In the genomic region with DNA sequence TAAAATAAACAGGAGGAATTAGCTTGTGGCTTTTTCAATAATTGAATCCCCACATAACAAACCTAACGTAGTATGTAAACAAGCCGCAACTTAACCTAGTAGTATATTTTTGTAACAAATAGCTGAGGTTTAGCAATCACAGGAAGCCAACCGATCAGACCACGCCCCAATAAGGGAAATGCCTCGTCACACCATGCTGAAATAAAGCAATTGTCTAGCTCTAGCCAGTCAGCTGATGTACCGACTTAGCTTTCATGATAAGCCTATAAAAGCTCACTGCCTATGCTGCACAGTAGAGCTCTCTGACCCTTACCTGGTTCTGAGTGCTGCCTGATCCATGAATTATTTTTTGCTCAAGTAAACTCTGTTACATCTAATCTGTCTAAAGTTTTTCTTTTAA, we compare ENCODE assay signal across 17 cellular contexts.
"Had no signal": no experiment of that assay in that cellular context is flagged by ENCODE, and none has a peak within 500 bp of the region (broad histone marks: within the 10 kb centered on the region; RNA-seq: fewer than 3 reads in every experiment).

No MANE protein-coding gene starts in this region.

- H3K27ac ChIP-seq: body of pancreas, gastrocnemius medialis, heart left ventricle, left ventricle myocardium inferior, prostate gland, right atrium auricular region, transverse colon, uterus had no signal

- H3K27me3 ChIP-seq: body of pancreas, gastrocnemius medialis, heart left ventricle, right atrium auricular region, transverse colon, uterus had no signal

- H3K27ac Mint-ChIP-seq: activated T-helper 1 cell treated with anti-CD3 and anti-CD28 coated beads, Interleukin-12 subunit alpha, Interleukin-12 subunit beta, Interleukin-2, Interleukin-4 antibody, amounts not matched to agents 30 ng/mL and 10 ng/mL and 1 ng/mL, durations not matched to agents 14 hours and 24 hours and 36 hours had no signal

- H3K36me3 ChIP-seq: gastrocnemius medialis, heart left ventricle, left ventricle myocardium inferior, prostate gland, right atrium auricular region, transverse colon, uterus had no signal

- ATAC-seq: body of pancreas; gastrocnemius medialis; heart left ventricle; stimulated activated naive CD8-positive, alpha-beta T cell treated with anti-CD3 and anti-CD28 coated beads, Interleukin-15, Interleukin-2, amounts not matched to agents 100 U/mL and 50 U/mL, for 24 hours had no signal

- H3K4me3 ChIP-seq: body of pancreas, gastrocnemius medialis, heart left ventricle, left ventricle myocardium inferior, prostate gland, right atrium auricular region, transverse colon, uterus had no signal

- DNase-seq: activated CD4-positive, alpha-beta T cell treated with anti-CD3 and anti-CD28 coated beads, Interleukin-2, amount 50 U/mL, for 4 hours; activated naive CD4-positive, alpha-beta T cell treated with Interleukin-2 at 50 U/mL for 16 hours; body of pancreas; erythroblast; gastrocnemius medialis; heart left ventricle; kidney glomerular epithelial cell; left ventricle myocardium inferior; mammary epithelial cell; stimulated activated CD4-positive, alpha-beta T cell treated with anti-CD3 and anti-CD28 coated beads, Interleukin-2, amount 100 ng/mL, for 24 hours; stimulated activated naive CD8-positive, alpha-beta T cell treated with anti-CD3 and anti-CD28 coated beads, Interleukin-15, Interleukin-2, amounts not matched to agents 100 U/mL and 50 U/mL, for 24 hours; substantia nigra; transverse colon; uterus had no signal

- H3K4me3 Mint-ChIP-seq: activated T-helper 1 cell treated with anti-CD3 and anti-CD28 coated beads, Interleukin-12 subunit alpha, Interleukin-12 subunit beta, Interleukin-2, Interleukin-4 antibody, amounts not matched to agents 30 ng/mL and 10 ng/mL and 1 ng/mL, durations not matched to agents 14 hours and 24 hours and 36 hours had no signal

- H3K4me1 ChIP-seq: body of pancreas, heart left ventricle, left ventricle myocardium inferior, prostate gland, right atrium auricular region, transverse colon, uterus had no signal
